17 cellular contexts compared by ENCODE assay signal in the genomic region with DNA sequence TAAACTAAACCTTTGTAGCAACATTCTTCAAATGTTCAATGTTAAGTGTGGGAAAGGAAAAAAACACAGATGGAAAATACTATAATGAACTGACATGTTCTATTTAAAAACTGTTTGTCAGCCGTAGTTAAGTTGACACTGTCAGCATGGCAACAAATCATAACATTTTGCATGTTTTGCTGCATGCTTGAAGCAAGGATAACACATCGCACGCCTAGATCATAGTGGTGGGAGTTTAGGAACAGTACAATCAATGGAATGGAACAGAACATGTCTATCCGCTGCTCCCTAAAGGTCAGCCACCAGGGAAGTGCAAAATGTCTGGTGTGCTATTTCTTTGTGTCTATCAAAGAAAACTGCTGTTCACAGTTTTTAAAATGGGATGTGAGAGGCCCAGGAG.
DNase-seq lines count a peak whose midpoint lies in the region; ATAC-seq, FAIRE-seq and TF ChIP-seq lines count a peak whose summit lies in the region.
"Had no signal": no experiment of that assay in that cellular context is flagged by ENCODE, and none has a peak within 500 bp of the region (broad histone marks: within the 10 kb centered on the region; RNA-seq: fewer than 3 reads in every experiment).

No MANE protein-coding gene starts in this region.

- peak overlapping the region in 8 of 10 donors; percentile 19 to 83 (median 64) for H3K27ac ChIP-seq in heart right ventricle
- H3K27ac ChIP-seq in lower lobe of right lung = no peak overlapping the region
- peak overlapping the region; percentile 23 for H3K27ac ChIP-seq in skeletal muscle tissue (ENCODE audit: low read depth, low read length)

- WGBS in heart right ventricle, 2 donors = 20 to 29% methylated on average over 4 of the region's 4 CpGs

- no peaks in the 10 kb centered on the region for H3K9me3 ChIP-seq in heart right ventricle
- H3K9me3 ChIP-seq in lower lobe of right lung = no peaks in the 10 kb centered on the region
- no peaks in the 10 kb centered on the region for H3K9me3 ChIP-seq in skeletal muscle tissue (ENCODE audit: control insufficient read depth in 3 of 3, low read length in 3 of 3)
- H3K9me3 ChIP-seq: BE2C had no signal

- POLR2A ChIA-PET in T-cell (lab: Charles Lee) = no interaction called here

- TF ChIP-seq CTCF in heart right ventricle (IDR thresholded peaks at IDR 0.05) (no peak), lower lobe of right lung (IDR thresholded peaks at IDR 0.05) (no peak), GM10266 (IDR thresholded peaks at IDR 0.05; ENCODE audit: control insufficient read depth, insufficient read depth, low read depth, missing control alignments) (no peak)

- H3K4me3 ChIP-seq in heart right ventricle (no peak overlapping the region), lower lobe of right lung (no peak overlapping the region), skeletal muscle tissue (ENCODE audit: low read length in 3 of 3) (no peak overlapping the region)

- H3K4me1 ChIP-seq in heart right ventricle (peaks cover 0 to 18% (median 9%) of the 10 kb centered on the region in 9 donors), lower lobe of right lung (no peaks in the 10 kb centered on the region), skeletal muscle tissue (ENCODE audit: control insufficient read depth in 3 of 3, insufficient read depth in 3 of 3, low read length in 3 of 3) (peaks cover 3 to 8% (median 4%) of the 10 kb centered on the region in 3 donors)

- peak; percentile 65 for FAIRE-seq in endometrium (lab: Jason Lieb, UNC)
- FAIRE-seq: RCC 7860 had no signal

- intact Hi-C loops in heart right ventricle (cut with DNase I) = no loop called here
- intact Hi-C loops in lower lobe of right lung (cut with DNase I) = no loop called here

- H3K27me3 ChIP-seq in heart right ventricle (no peaks in the 10 kb centered on the region), lower lobe of right lung (ENCODE audit: low read depth) (no peaks in the 10 kb centered on the region), skeletal muscle tissue (ENCODE audit: control insufficient read depth in 3 of 3, insufficient read depth in 3 of 3, low read length in 3 of 3) (no peaks in the 10 kb centered on the region)
- H3K27me3 ChIP-seq: BE2C had no signal

- CTCF ChIA-PET in T-cell (lab: Charles Lee) = no interaction called here

- DNase-seq in heart right ventricle (peak in 1 of 2 donors; percentile 18), lower lobe of right lung (no peak), T-cell (no peak), GM10266 (ENCODE audit: extremely low spot score) (no peak), GM19238 (ENCODE audit: insufficient read length, low spot score) (no peak), NK-92 (lab: John Stamatoyannopoulos, UW; ENCODE audit: unreplicated experiment) (no peak)
- DNase-seq: BE2C; CD4-positive, alpha-beta T cell; H9; NCI-H1417 treated with DMSO at 0.1 percent for 48 hours; NCI-H2029; NCI-H510A; SHP77 treated with DMSO at 0.1 percent for 48 hours had no signal

- no peaks in the 10 kb centered on the region for H3K36me3 Mint-ChIP-seq in T-cell

- no peak overlapping the region for H3K4me3 Mint-ChIP-seq in T-cell
- H3K4me3 Mint-ChIP-seq: CD4-positive, alpha-beta T cell; H9 had no signal

- H3K36me3 ChIP-seq in heart right ventricle = no peaks in the 10 kb centered on the region
- no peaks in the 10 kb centered on the region for H3K36me3 ChIP-seq in lower lobe of right lung
- no peaks in the 10 kb centered on the region for H3K36me3 ChIP-seq in skeletal muscle tissue (ENCODE audit: control insufficient read depth in 3 of 3, insufficient read depth in 3 of 3, low read length in 3 of 3)
- H3K36me3 ChIP-seq: BE2C had no signal

- peak overlapping the region in 1 of 3 donors; percentile 28 for H3K9ac ChIP-seq in skeletal muscle tissue (ENCODE audit: low read depth in 1 of 3, low read length in 3 of 3)

- ATAC-seq in heart right ventricle = peak; percentile 25 to 97 (median 87)
- peak; percentile 39 to 66 for ATAC-seq in lower lobe of right lung
- no peak for ATAC-seq in T-cell (replicated peaks in 1 of 4)
- ATAC-seq: SK-N-SH treated with all-trans-retinoic acid at 6 μM for 48 hours had no signal

- H3K27me3 Mint-ChIP-seq in T-cell = no peaks in the 10 kb centered on the region
- H3K27me3 Mint-ChIP-seq: CD4-positive, alpha-beta T cell had no signal

- no peaks in the 10 kb centered on the region for H3K4me1 Mint-ChIP-seq in T-cell

- no peak overlapping the region for H3K27ac Mint-ChIP-seq in T-cell
- H3K27ac Mint-ChIP-seq: CD4-positive, alpha-beta T cell; H9 had no signal

- peaks cover 0 to 3% (median 0%) of the 10 kb centered on the region in 3 donors for H3K9me3 Mint-ChIP-seq in T-cell
- H3K9me3 Mint-ChIP-seq: CD4-positive, alpha-beta T cell; H9 had no signal

Comparison
In these comparisons a context has a peak if more than half of its experiments do, and no peak if none do; other contexts are left out.
1. ATAC-seq: peak in heart right ventricle (8 of 8) and lower lobe of right lung (2 of 2); none in T-cell (0 of 4).